ENCODE assay signal across 9 cellular contexts in the genomic region with DNA sequence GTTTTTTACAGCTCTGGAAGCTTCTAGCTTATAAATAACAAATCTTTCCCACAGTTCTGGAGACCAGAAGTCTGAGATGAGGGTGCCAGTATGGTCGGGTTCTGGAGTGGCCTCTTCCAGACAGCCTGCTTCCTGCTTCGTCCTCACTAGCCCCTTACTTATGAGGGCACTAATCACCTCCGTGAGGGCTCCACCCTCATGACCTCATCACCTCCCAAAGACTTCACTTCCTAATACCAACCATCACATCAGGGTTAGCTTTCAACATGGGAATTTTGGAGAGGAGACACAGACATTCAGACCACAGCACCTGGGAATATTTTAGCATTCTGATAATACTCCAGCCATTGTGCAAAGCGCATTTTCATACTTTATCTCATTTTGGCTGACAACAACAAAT.
"Had no signal": no experiment of that assay in that cellular context is flagged by ENCODE, and none has a peak within 500 bp of the region (broad histone marks: within the 10 kb centered on the region; RNA-seq: fewer than 3 reads in every experiment).

No MANE protein-coding gene starts in this region.

- DNase-seq: GM23248, GOT3, H7, HFFc6, KG1 had no signal

- H3K9ac ChIP-seq: GM23248 had no signal

- H3K27ac Mint-ChIP-seq: HFFc6, IgD-negative memory B cell had no signal

- H3K27ac ChIP-seq: GM23248 had no signal

- H3K4me3 ChIP-seq: GM23248, HAP-1 had no signal

- ATAC-seq: HCT116 had no signal

- H3K27me3 Mint-ChIP-seq: IgD-negative memory B cell had no signal

- H3K36me3 ChIP-seq: HAP-1 had no signal

- H3K4me3 Mint-ChIP-seq: HFFc6, IgD-negative memory B cell had no signal

- H3K4me1 ChIP-seq: HAP-1 had no signal

- H2AFZ ChIP-seq: GM23248 had no signal

- FAIRE-seq: HTR-8/SVneo had no signal

- H3K36me3 Mint-ChIP-seq: IgD-negative memory B cell had no signal

- H3K9me3 ChIP-seq: HAP-1 had no signal

- H3K9me3 Mint-ChIP-seq: HFFc6 had no signal
